ENCODE assay signal across 8 cellular contexts in genomic region chr14:31207746-31208545, GRCh38. TPM values are rescaled to one million over a fixed set of nuclear protein-coding genes. Genes with fewer than 3 reads are reported as not detected.
DNase-seq lines count a peak whose midpoint lies in the region; FAIRE-seq lines count a peak whose summit lies in the region.

HECTD1 (minus strand) TSS chr14:31207793; CDS start chr14:31205936, 1,857 bp downstream.

- H3K4me1 ChIP-seq in SJCRH30: peaks cover 8% of the 10 kb centered on the region

- no peaks in the 10 kb centered on the region for H3K9me3 ChIP-seq in MG63
- no peaks in the 10 kb centered on the region for H3K9me3 ChIP-seq in SJCRH30 (replicated peaks)

- H3K4me3 ChIP-seq in MG63 (peak within 1 kb of the TSS; percentile 66), SJCRH30 (peak within 1 kb of the TSS; percentile 93)

- H3K27ac ChIP-seq in SJCRH30: peak within 1 kb of the TSS; percentile 96

- H3K27me3 ChIP-seq in MG63 (no peaks in the 10 kb centered on the region), SJCRH30 (no peaks in the 10 kb centered on the region)

- DNase-seq in GM04503 (ENCODE audit: low read depth) (peak; percentile 54), HCEC 1CT (peak; percentile 87), MG63 (peak; percentile 87), SJCRH30 (peak; percentile 87 to 92), frontal cortex (ENCODE audit: low spot score in 2 of 2) (peak; percentile 90 to 94), nucleus accumbens (lab: John Stamatoyannopoulos, UW) (peak in 55 of 56 donors; percentile 16 to 98 (median 85)), superior temporal gyrus (ENCODE audit: extremely low spot score) (peak; percentile 83)
- DNase-seq in activated gamma-delta T cell treated with anti-CD3 and anti-CD28 coated beads, Interleukin-2, amount 50 U/mL, for 16 hours (ENCODE audit: low read depth): peak; percentile 82

- H3K36me3 ChIP-seq in MG63: peaks cover 15% of the 10 kb centered on the region
- peaks cover 8% of the 10 kb centered on the region for H3K36me3 ChIP-seq in SJCRH30

- FAIRE-seq in frontal cortex (lab: Jason Lieb, UNC): no peak

RNA-seq across cellular contexts. Expression of gene HECTD1, which starts in this region (rescaled TPM):
- 37.7 and 51.3 TPM in 2 replicates for total RNA-seq in MG63 (2014; rRNA removed; shearing (Covaris generic); ENCODE audit: low replicate concordance)
- 145 and 153 TPM in 2 replicates for total RNA-seq in SJCRH30 (2014; rRNA removed; shearing (Covaris generic))
- total RNA-seq in frontal cortex: 459 TPM

Comparison
In these comparisons a context has a peak if more than half of its experiments do, and no peak if none do; other contexts are left out.
1. Peak in every context shown above with its lines: DNase-seq, H3K4me3 ChIP-seq and H3K27ac ChIP-seq.